21 cellular contexts compared by ENCODE assay signal in genomic region chr16:75497558-75497957, GRCh38. TPM values are rescaled to one million over a fixed set of nuclear protein-coding genes. Genes with fewer than 3 reads are reported as not detected.
DNase-seq lines count a peak whose midpoint lies in the region; ATAC-seq and TF ChIP-seq lines count a peak whose summit lies in the region.
"Had no signal": no experiment of that assay in that cellular context is flagged by ENCODE, and none has a peak within 500 bp of the region (broad histone marks: within the 10 kb centered on the region; RNA-seq: fewer than 3 reads in every experiment).

No MANE protein-coding gene starts in this region.

- in situ Hi-C loops in astrocyte of the spinal cord (cut with HindIII; ENCODE audit: low sequenced_read_pairs) = no loop called here

- TF ChIP-seq CTCF in astrocyte of the spinal cord (IDR thresholded peaks at IDR 0.05; ENCODE audit: low read depth, low read length) (no peak), parathyroid adenoma (IDR thresholded peaks at IDR 0.05) (no peak), A673 (conservative IDR thresholded peaks at IDR 0.05; ENCODE audit: low read depth, low read length) (no peak)

- no peak overlapping the region for H3K4me2 ChIP-seq in BLaER1
- H3K4me2 ChIP-seq in parathyroid adenoma (ENCODE audit: low read length) = no peak overlapping the region
- H3K4me2 ChIP-seq: KMS-11 had no signal

- H3K27ac ChIP-seq in BLaER1 = peak overlapping the region; percentile 0; the same call in 1 of the 2 replicates
- H3K27ac ChIP-seq in parathyroid adenoma = no peak overlapping the region
- H3K27ac ChIP-seq in A673 (ENCODE audit: low read depth, low read length, poor library complexity, severe bottlenecking) = no peak overlapping the region
- H3K27ac ChIP-seq: KMS-11, SJSA1 had no signal

- H4K20me1 ChIP-seq in BLaER1 = peaks cover 1% of the 10 kb centered on the region; the same call in 1 of the 2 replicates

- H3K9ac ChIP-seq in BLaER1 (no peak overlapping the region), parathyroid adenoma (no peak overlapping the region)
- H3K9ac ChIP-seq: KMS-11 had no signal

- H3K9me3 ChIP-seq in BLaER1 = peaks cover 11% of the 10 kb centered on the region; the same call in 1 of the 2 replicates
- H3K9me3 ChIP-seq in parathyroid adenoma (ENCODE audit: control insufficient read depth, low read length) = no peaks in the 10 kb centered on the region
- H3K9me3 ChIP-seq in A673 (ENCODE audit: low read depth, low read length, poor library complexity, severe bottlenecking) = no peaks in the 10 kb centered on the region
- H3K9me3 ChIP-seq: SJSA1 had no signal

- intact Hi-C loops in A673 (cut with micrococcal nuclease; ENCODE audit: unreplicated experiment) = no loop called here

- no peak overlapping the region for H3K4me3 ChIP-seq in BLaER1
- no peak overlapping the region for H3K4me3 ChIP-seq in astrocyte of the spinal cord (ENCODE audit: low read depth, low read length)
- no peak overlapping the region for H3K4me3 ChIP-seq in parathyroid adenoma (ENCODE audit: low read depth, low read length)
- H3K4me3 ChIP-seq in A673 (ENCODE audit: low read depth, low read length, poor library complexity, severe bottlenecking) = no peak overlapping the region
- H3K4me3 ChIP-seq: SJSA1 had no signal

- BruUV-seq in A673 (replicated peaks; lab: Mats Ljungman, UMichigan) = no TSS peak

- H3K27me3 ChIP-seq in BLaER1 = no peaks in the 10 kb centered on the region
- no peaks in the 10 kb centered on the region for H3K27me3 ChIP-seq in parathyroid adenoma (ENCODE audit: control insufficient read depth, insufficient read depth, low read length)
- no peaks in the 10 kb centered on the region for H3K27me3 ChIP-seq in A673 (replicated peaks; ENCODE audit: insufficient read depth, low read depth, low read length, poor library complexity)

- DNase-seq in NCI-H2171 (lab: John Stamatoyannopoulos, UW) (peak; percentile 47), astrocyte of the spinal cord (ENCODE audit: low read depth, low spot score) (peak; percentile 33), NCI-H526 (lab: John Stamatoyannopoulos, UW) (no peak), A673 (ENCODE audit: low spot score) (no peak)
- DNase-seq: Calu3; CD4-positive, alpha-beta T cell; MM.1S; NCI-H1105; NCI-H187 treated with DMSO at 0.1 percent for 48 hours; NCI-H524; NK-92 treated with Interleukin-12 subunit alpha and Interleukin-12 subunit beta, amount 100 ng/mL, for 24 hours; PC-3 had no signal

- CTCF ChIA-PET in A673 (lab: Charles Lee) = interaction anchor here (0.9 kb wide), 1 partner anchor 20 kb away, joined by 9 read pairs; no protein-coding TSS in a partner anchor

- peaks cover 79% of the 10 kb centered on the region for H3K4me1 ChIP-seq in BLaER1
- peaks cover 4% of the 10 kb centered on the region for H3K4me1 ChIP-seq in parathyroid adenoma
- H3K4me1 ChIP-seq in A673 (ENCODE audit: insufficient read depth, low read length, poor library complexity, severe bottlenecking) = peaks cover 35% of the 10 kb centered on the region
- H3K4me1 ChIP-seq: SJSA1 had no signal

- POLR2A ChIA-PET in A673 (lab: Charles Lee; ENCODE audit: low non-redundant PET) = no interaction called here

- no peaks in the 10 kb centered on the region for H3K36me3 ChIP-seq in BLaER1
- H3K36me3 ChIP-seq in parathyroid adenoma (ENCODE audit: control insufficient read depth, insufficient read depth, low read length) = no peaks in the 10 kb centered on the region
- H3K36me3 ChIP-seq in A673 (ENCODE audit: insufficient read depth, low read length, poor library complexity, severe bottlenecking) = no peaks in the 10 kb centered on the region
- H3K36me3 ChIP-seq: SJSA1 had no signal

- no peaks in the 10 kb centered on the region for H3K79me2 ChIP-seq in parathyroid adenoma

- ATAC-seq in GM18520 (IDR thresholded peaks at IDR 0.05; ENCODE audit: unreplicated experiment) = no peak
- ATAC-seq in GM18868 (IDR thresholded peaks at IDR 0.05; ENCODE audit: unreplicated experiment) = no peak
- ATAC-seq: HepG2, PC-3 had no signal

- H2AFZ ChIP-seq in parathyroid adenoma = peak overlapping the region; percentile 34

RNA-seq across cellular contexts. Expression of gene CHST6, which starts 2.3 kb away (rescaled TPM):
- 4.5 and 5.0 TPM in 2 replicates for total RNA-seq in A673 (2021)
- total RNA-seq: A172; CD4-positive, alpha-beta T cell; SJSA1 had no signal

RNA-seq across cellular contexts. Expression of gene TMEM170A, which starts 33.1 kb away (rescaled TPM):
- total RNA-seq in A673 (2021) = 25.9 and 30.4 TPM in 2 replicates

RNA-seq across cellular contexts. Expression of gene CHST5, which starts 38.4 kb away (rescaled TPM):
- total RNA-seq in A673 (2021) = 0.33 and 0.54 TPM in 2 replicates
- total RNA-seq: A172; CD4-positive, alpha-beta T cell; Daoy; HepG2 had no signal

RNA-seq across cellular contexts. Expression of gene TMEM231, which starts 58.5 kb away (rescaled TPM):
- total RNA-seq in A673 (2021) = 17.3 and 19.4 TPM in 2 replicates

Comparison
In these comparisons a context has a peak if more than half of its experiments do, and no peak if none do; other contexts are left out.
1. DNase-seq: peak in NCI-H2171 (single experiment) and astrocyte of the spinal cord (single experiment); none in NCI-H526 (0 of 2) and A673 (single experiment).